ENCODE assay signal across 9 cellular contexts in the genomic region with DNA sequence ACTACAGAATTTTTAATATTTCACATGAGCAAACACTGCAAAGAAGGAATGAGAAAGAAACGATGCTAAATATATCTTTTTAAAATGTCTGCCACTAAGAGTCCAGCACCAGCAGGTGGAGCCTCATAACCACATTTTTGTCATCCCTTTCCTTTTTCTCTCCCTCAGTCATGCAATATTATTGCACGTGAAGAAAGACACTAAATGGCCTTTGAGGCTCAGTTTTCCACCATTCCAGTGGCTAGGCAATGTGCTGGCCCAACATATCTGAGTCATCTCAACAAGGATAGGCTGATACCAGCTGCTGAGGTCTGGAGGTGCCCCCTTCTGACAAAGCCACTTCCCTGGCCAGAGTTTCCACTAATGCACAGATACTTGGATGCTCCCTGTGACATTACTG. TPM values are rescaled to one million over a fixed set of nuclear protein-coding genes. Genes with fewer than 3 reads are reported as not detected.
DNase-seq lines count a peak whose midpoint lies in the region; ATAC-seq and TF ChIP-seq lines count a peak whose summit lies in the region.
"Had no signal": no experiment of that assay in that cellular context is flagged by ENCODE, and none has a peak within 500 bp of the region (broad histone marks: within the 10 kb centered on the region; RNA-seq: fewer than 3 reads in every experiment).

No MANE protein-coding gene starts in this region.

- TF ChIP-seq RAD21 in IMR-90 (IDR thresholded peaks at IDR 0.05; ENCODE audit: low read length) = peak; percentile 69

- H2BK120ac ChIP-seq in IMR-90 (ENCODE audit: low read depth, low read length) = no peak overlapping the region

- CTCF ChIA-PET in IMR-90 (lab: Yijun Ruan, JAX) (interaction anchor here (0.5 to 1.1 kb wide), 4 partner anchors 23 to 210 kb away, joined by 3 to 13 read pairs (median 6); no protein-coding TSS in a partner anchor), RWPE1 (lab: Yijun Ruan, JAX) (interaction anchor here (0.6 to 2.3 kb wide), 4 partner anchors 13 to 236 kb away, joined by 3 to 12 read pairs (median 6); no protein-coding TSS in a partner anchor)

- H2BK20ac ChIP-seq in IMR-90 (ENCODE audit: low read depth, low read length) = no peak overlapping the region

- intact Hi-C loops in IMR-90 (cut with micrococcal nuclease) (loop anchor here (1.0 to 10.0 kb wide), 3 partner anchors 126 to 1091 kb away; no protein-coding TSS in a partner anchor), adrenal gland (cut with DNase I) (no loop called here)

- in situ Hi-C loops in IMR-90 (cut with MboI; ENCODE audit: low sequenced_read_pairs) = no loop called here

- H3K79me2 ChIP-seq in DND-41 (ENCODE audit: insufficient read depth, low read length) = peaks cover 40% of the 10 kb centered on the region

- H4K20me1 ChIP-seq in DND-41 (ENCODE audit: insufficient read depth, low read length) (no peaks in the 10 kb centered on the region), IMR-90 (ENCODE audit: insufficient read depth, low read length) (no peaks in the 10 kb centered on the region)

- 0 out of 2 replicates have a peak overlapping the region, but pooled peaks have one; percentile 19 for H3K4ac ChIP-seq in IMR-90 (ENCODE audit: low read depth, low read length)

- no peak for TF ChIP-seq POLR2A in IMR-90 (IDR thresholded peaks at IDR 0.05; ENCODE audit: low read depth, low read length)
- TF ChIP-seq POLR2A in adrenal gland (IDR thresholded peaks at IDR 0.05) = no peak

- peak overlapping the region; percentile 30 for H2AK9ac ChIP-seq in IMR-90 (replicated peaks; ENCODE audit: low read depth, low read length, poor library complexity)

- dilution Hi-C loops in IMR-90 (cut with HindIII; ENCODE audit: low sequenced_read_pairs, unreplicated experiment) = no loop called here

- no peak overlapping the region; the same call in 1 of the 2 replicates for H4K91ac ChIP-seq in IMR-90 (ENCODE audit: insufficient read depth, low read depth, low read length)

- no peak overlapping the region for H3K23ac ChIP-seq in IMR-90 (ENCODE audit: low read depth, low read length)

- H3K27me3 ChIP-seq in DND-41 (ENCODE audit: insufficient read depth, low read length, poor library complexity) = no peaks in the 10 kb centered on the region
- H3K27me3 ChIP-seq in IMR-90 (ENCODE audit: control insufficient read depth, insufficient read depth, low read length) = no peaks in the 10 kb centered on the region
- no peaks in the 10 kb centered on the region for H3K27me3 ChIP-seq in adrenal gland

- no peak overlapping the region for H3K4me3 Mint-ChIP-seq in stimulated activated naive B cell treated with anti-CD40 and anti-IgM and Interleukin-4, amounts not matched to agents 10 μg/mL and 1 μg/mL and 100 μg/mL, for 72 hours
- H3K4me3 Mint-ChIP-seq: dendritic cell treated with granulocyte-macrophage colony-stimulating factor and Interleukin-4, amounts not matched to agents 40 ng/mL and 50 ng/mL, for 4 days had no signal

- ATAC-seq in DND-41 (ENCODE audit: insufficient read depth, low read depth) (peak; percentile 34; the same call in 2 of the 3 replicates), GM21390 (IDR thresholded peaks at IDR 0.05; ENCODE audit: unreplicated experiment) (peak; percentile 32), IMR-90 (ENCODE audit: low read depth) (peak; percentile 15; the same call in 1 of the 2 replicates)
- no peak for ATAC-seq in stimulated activated naive B cell treated with anti-CD40 and anti-IgM and Interleukin-4, amounts not matched to agents 10 μg/mL and 1 μg/mL and 100 μg/mL, for 72 hours (replicated peaks)

- H3K14ac ChIP-seq in IMR-90 (replicated peaks; ENCODE audit: low read depth, low read length) = no peak overlapping the region

- H3K18ac ChIP-seq in IMR-90 (ENCODE audit: low read depth, low read length) = no peak overlapping the region

- DNase-seq in DND-41 (peak; percentile 44), IMR-90 (peak; percentile 66), RWPE1 (ENCODE audit: low spot score) (peak; percentile 29), adrenal gland (peak; percentile 24 to 62 (median 36)), iPS-NIHi7 (ENCODE audit: extremely low spot score) (peak; percentile 16), NK-92 (lab: John Stamatoyannopoulos, UW; ENCODE audit: unreplicated experiment) (no peak)
- DNase-seq in stimulated activated naive B cell treated with anti-CD40 and anti-IgM and Interleukin-4, amounts not matched to agents 10 μg/mL and 1 μg/mL and 100 μg/mL, for 72 hours = peak; percentile 11

- whole genome bisulfite sequencing in IMR-90 (ENCODE audit: extremely low coverage in 2 of 2, insufficient read length in 1 of 2), 2 experiments = no CpG with 5 or more reads among the region's 2 CpGs
- WGBS in adrenal gland, 4 donors = 0 to 5% (median 1%) methylated on average over 2 of the region's 2 CpGs

- H2BK5ac ChIP-seq in IMR-90 (ENCODE audit: low read depth, low read length, poor library complexity, severe bottlenecking) = no peak overlapping the region

- peaks cover 38% of the 10 kb centered on the region for H3K4me1 ChIP-seq in DND-41 (ENCODE audit: insufficient read depth, low read length)
- peaks cover 7% of the 10 kb centered on the region for H3K4me1 ChIP-seq in IMR-90 (ENCODE audit: control insufficient read depth, insufficient read depth, low read length)
- H3K4me1 ChIP-seq in adrenal gland (replicated peaks in 1 of 2) = peaks cover 9 to 23% of the 10 kb centered on the region in 2 donors

- H4K8ac ChIP-seq in IMR-90 (ENCODE audit: low read depth in 2 of 2, low read length in 2 of 2) = no peak overlapping the region

- H3K56ac ChIP-seq in IMR-90 (ENCODE audit: extremely low read depth, insufficient read depth, low read length) = no peak overlapping the region

- H3K36me3 ChIP-seq in DND-41 (ENCODE audit: insufficient read depth, low read length) (peaks cover 14% of the 10 kb centered on the region), IMR-90 (ENCODE audit: control insufficient read depth, insufficient read depth, low read length) (no peaks in the 10 kb centered on the region), adrenal gland (replicated peaks in 1 of 2) (no peaks in the 10 kb centered on the region)

- H3K4me2 ChIP-seq in DND-41 (ENCODE audit: insufficient read depth, low read length) (peak overlapping the region; percentile 95), IMR-90 (ENCODE audit: low read depth, low read length) (peak overlapping the region; percentile 67)

- H3K9me3 ChIP-seq in DND-41 (ENCODE audit: insufficient read depth, low read length, severe bottlenecking) (no peaks in the 10 kb centered on the region), IMR-90 (ENCODE audit: control insufficient read depth, insufficient read depth, low read length) (no peaks in the 10 kb centered on the region), adrenal gland (replicated peaks in 1 of 3) (no peaks in the 10 kb centered on the region)

- peaks cover 0 to 2% of the 10 kb centered on the region in 2 donors for H3K9me3 Mint-ChIP-seq in stimulated activated naive B cell treated with anti-CD40 and anti-IgM and Interleukin-4, amounts not matched to agents 10 μg/mL and 1 μg/mL and 100 μg/mL, for 72 hours
- H3K9me3 Mint-ChIP-seq: dendritic cell treated with granulocyte-macrophage colony-stimulating factor and Interleukin-4, amounts not matched to agents 40 ng/mL and 50 ng/mL, for 4 days had no signal

- POLR2A ChIA-PET in IMR-90 (lab: Charles Lee; ENCODE audit: unreplicated experiment) = interaction anchor here (1.0 kb wide), 1 partner anchor 42 kb away, joined by 4 read pairs; no protein-coding TSS in a partner anchor
- POLR2A ChIA-PET in RWPE1 (lab: Yijun Ruan, JAX; ENCODE audit: low non-redundant PET) = no interaction called here

- H3K4me3 ChIP-seq in DND-41 (ENCODE audit: low read depth in 1 of 2, low read length in 2 of 2) = peak overlapping the region in 1 of 2 experiments; percentile 94; a peak in 1 of 4 replicates
- no peak overlapping the region for H3K4me3 ChIP-seq in IMR-90 (ENCODE audit: insufficient read depth, low read depth, low read length)
- H3K4me3 ChIP-seq in adrenal gland = no peak overlapping the region

- H2AK5ac ChIP-seq in IMR-90 (ENCODE audit: low read depth, low read length) = no peak overlapping the region

- H3K27ac Mint-ChIP-seq in stimulated activated naive B cell treated with anti-CD40 and anti-IgM and Interleukin-4, amounts not matched to agents 10 μg/mL and 1 μg/mL and 100 μg/mL, for 72 hours = peak overlapping the region; percentile 54

- H3K27ac ChIP-seq in DND-41 (ENCODE audit: low read length) = no peak overlapping the region
- H3K27ac ChIP-seq in IMR-90 (ENCODE audit: insufficient read depth, low read length) = no peak overlapping the region
- H3K27ac ChIP-seq in RWPE1 = no peak overlapping the region
- no peak overlapping the region for H3K27ac ChIP-seq in adrenal gland

- H3K79me1 ChIP-seq in IMR-90 (ENCODE audit: low read depth in 1 of 2, low read length in 2 of 2) = peaks cover 5 to 16% of the 10 kb centered on the region in 2 experiments; a peak in 2 of 4 replicates

- H3K36me3 Mint-ChIP-seq in stimulated activated naive B cell treated with anti-CD40 and anti-IgM and Interleukin-4, amounts not matched to agents 10 μg/mL and 1 μg/mL and 100 μg/mL, for 72 hours = peaks cover 6 to 8% of the 10 kb centered on the region in 2 donors

- H4K5ac ChIP-seq in IMR-90 (ENCODE audit: low read depth, low read length) = 0 out of 2 replicates have a peak overlapping the region, but pooled peaks have one; percentile 54

- no TSS peak for BruUV-seq in IMR-90 (replicated peaks; lab: Mats Ljungman, UMichigan)

- TF ChIP-seq CTCF in DND-41 (IDR thresholded peaks at IDR 0.05; ENCODE audit: borderline replicate concordance, extremely low read depth, low read length, poor library complexity, severe bottlenecking) = peak; percentile 75
- TF ChIP-seq CTCF in IMR-90 (conservative IDR thresholded peaks at IDR 0.05; ENCODE audit: low read depth, low read length) = peak; percentile 77
- TF ChIP-seq CTCF in RWPE1 (conservative IDR thresholded peaks at IDR 0.05; ENCODE audit: low read depth) = peak; percentile 71
- peak; percentile 41 to 63 (median 60) for TF ChIP-seq CTCF in adrenal gland (IDR thresholded peaks at IDR 0.05)

- H3K9ac ChIP-seq in DND-41 (ENCODE audit: low read depth, low read length) = 0 out of 2 replicates have a peak overlapping the region, but pooled peaks have one; percentile 6
- no peak overlapping the region for H3K9ac ChIP-seq in IMR-90 (ENCODE audit: low read depth, low read length)

- H3K4me1 Mint-ChIP-seq in stimulated activated naive B cell treated with anti-CD40 and anti-IgM and Interleukin-4, amounts not matched to agents 10 μg/mL and 1 μg/mL and 100 μg/mL, for 72 hours = peaks cover 32 to 49% of the 10 kb centered on the region in 2 donors

- H2AFZ ChIP-seq in DND-41 (ENCODE audit: low read depth, low read length) (peak overlapping the region; percentile 23; the same call in 1 of the 2 replicates), IMR-90 (replicated peaks; ENCODE audit: low read length, poor library complexity) (peak overlapping the region; percentile 78)

- peaks cover 6% of the 10 kb centered on the region for H3K9me1 ChIP-seq in IMR-90 (ENCODE audit: insufficient read depth, low read length)

- no peak overlapping the region for H2BK15ac ChIP-seq in IMR-90 (ENCODE audit: low read depth, low read length)

- H3K27me3 Mint-ChIP-seq in stimulated activated naive B cell treated with anti-CD40 and anti-IgM and Interleukin-4, amounts not matched to agents 10 μg/mL and 1 μg/mL and 100 μg/mL, for 72 hours = no peaks in the 10 kb centered on the region
- H3K27me3 Mint-ChIP-seq: dendritic cell treated with granulocyte-macrophage colony-stimulating factor and Interleukin-4, amounts not matched to agents 40 ng/mL and 50 ng/mL, for 4 days had no signal

RNA-seq across cellular contexts. Expression of a gene that starts 1.8 kb away (rescaled TPM):
- total RNA-seq in IMR-90 (2012; rRNA removed) = 6.6 and 12.5 TPM in 2 replicates
- polyA plus RNA-seq in IMR-90 (2012; rRNA removed) = 2.4 and 3.0 TPM in 2 replicates
- 0.44 and 0.47 TPM in 2 replicates for polyA plus RNA-seq in IMR-90 (2012; cell fraction: cytosol; rRNA removed)
- polyA plus RNA-seq in IMR-90 (2012; cell fraction: nucleus; rRNA removed; ENCODE audit: low replicate concordance) = 0.64 and 3.9 TPM in 2 replicates
- 1 to 10 TPM; 2.5 to 8.9 (median 5.5) TPM for total RNA-seq in adrenal gland
- 1 to 10 TPM; 2.5 to 9.5 (median 5.0) TPM for polyA plus RNA-seq in adrenal gland

RNA-seq across cellular contexts. Expression of a gene that starts 27.2 kb away (rescaled TPM):
- total RNA-seq in IMR-90 (2012; rRNA removed) = 0.18 and 0.28 TPM in 2 replicates
- 0.22 and 0.29 TPM in 2 replicates for polyA plus RNA-seq in IMR-90 (2012; rRNA removed)
- polyA plus RNA-seq in IMR-90 (2012; cell fraction: cytosol; rRNA removed) = 0.09 and 0.11 TPM in 2 replicates
- 0.09 and 0.61 TPM in 2 replicates for polyA plus RNA-seq in IMR-90 (2012; cell fraction: nucleus; rRNA removed; ENCODE audit: low replicate concordance)
- total RNA-seq in adrenal gland = 1 to 10 TPM in 3 of 8 donors, under 1 TPM in 3, not detected in 2; 0.23 to 8.5 (median 0.99) TPM
- polyA plus RNA-seq in adrenal gland = under 1 TPM; 0.32 to 0.70 (median 0.64) TPM

Comparison
In these comparisons a context has a peak if more than half of its experiments do, and no peak if none do; other contexts are left out.
1. ATAC-seq: peak in DND-41 (single experiment), GM21390 (single experiment) and IMR-90 (single experiment); none in stimulated activated naive B cell treated with anti-CD40 and anti-IgM and Interleukin-4, amounts not matched to agents 10 μg/mL and 1 μg/mL and 100 μg/mL, for 72 hours (0 of 2).
2. Peak in every context shown above with its lines, with median percentiles within 50 percentile points of each other: CTCF ChIP-seq.